ENCODE assay signal across 1 cellular context in genomic region chr2:26345554-26346453, GRCh38.
TF ChIP-seq lines count a peak whose summit lies in the region.

A gene with protein sequence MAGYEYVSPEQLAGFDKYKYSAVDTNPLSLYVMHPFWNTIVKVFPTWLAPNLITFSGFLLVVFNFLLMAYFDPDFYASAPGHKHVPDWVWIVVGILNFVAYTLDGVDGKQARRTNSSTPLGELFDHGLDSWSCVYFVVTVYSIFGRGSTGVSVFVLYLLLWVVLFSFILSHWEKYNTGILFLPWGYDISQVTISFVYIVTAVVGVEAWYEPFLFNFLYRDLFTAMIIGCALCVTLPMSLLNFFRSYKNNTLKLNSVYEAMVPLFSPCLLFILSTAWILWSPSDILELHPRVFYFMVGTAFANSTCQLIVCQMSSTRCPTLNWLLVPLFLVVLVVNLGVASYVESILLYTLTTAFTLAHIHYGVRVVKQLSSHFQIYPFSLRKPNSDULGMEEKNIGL (plus strand): TSS chr2:26346143. CDS start chr2:26346233, 90 bp downstream.

TF ChIP-seq in K562, 482 proteins besides CTCF, POLR2A, EP300 and RAD21 (continued from another document and continues in another):
- TF ChIP-seq MAFK (IDR thresholded peaks at IDR 0.05; ENCODE audit: low read length): 0 out of 2 replicates have a peak, but pooled peaks have one; percentile 9
- TF ChIP-seq BRD4 (IDR thresholded peaks at IDR 0.05): peak; percentile 90
- TF ChIP-seq MLX (CRISPR knock-in tag; conservative IDR thresholded peaks at IDR 0.05): peak in 1 of 2 experiments; percentile 69; a peak in 1 of 4 replicates
- peak; percentile 14 to 45; a peak in 1 of 4 replicates for TF ChIP-seq ARNT (IDR thresholded peaks at IDR 0.05)
- peak; percentile 90 for TF ChIP-seq TAF9B (IDR thresholded peaks at IDR 0.05; ENCODE audit: partially characterized antibody)
- TF ChIP-seq ATF7 (IDR thresholded peaks at IDR 0.05): peak; percentile 95
- TF ChIP-seq SAP30 (IDR thresholded peaks at IDR 0.05; ENCODE audit: borderline replicate concordance, insufficient read depth, low read depth, low read length, poor library complexity, severe bottlenecking): peak; percentile 44
- peak; percentile 98 for TF ChIP-seq SUPT5H (IDR thresholded peaks at IDR 0.05)
- TF ChIP-seq, protein P1, sequence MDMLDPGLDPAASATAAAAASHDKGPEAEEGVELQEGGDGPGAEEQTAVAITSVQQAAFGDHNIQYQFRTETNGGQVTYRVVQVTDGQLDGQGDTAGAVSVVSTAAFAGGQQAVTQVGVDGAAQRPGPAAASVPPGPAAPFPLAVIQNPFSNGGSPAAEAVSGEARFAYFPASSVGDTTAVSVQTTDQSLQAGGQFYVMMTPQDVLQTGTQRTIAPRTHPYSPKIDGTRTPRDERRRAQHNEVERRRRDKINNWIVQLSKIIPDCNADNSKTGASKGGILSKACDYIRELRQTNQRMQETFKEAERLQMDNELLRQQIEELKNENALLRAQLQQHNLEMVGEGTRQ (CRISPR knock-in tag; IDR thresholded peaks at IDR 0.05): no peak
- TF ChIP-seq GATAD2A (IDR thresholded peaks at IDR 0.05): peak; percentile 62; the same call in 1 of the 2 replicates
- TF ChIP-seq ATF1 (CRISPR knock-in tag; IDR thresholded peaks at IDR 0.05): no peak
- peak; percentile 96 for TF ChIP-seq ATF1 (tag; IDR thresholded peaks at IDR 0.05)
- peak; percentile 65; the same call in 1 of the 2 replicates for TF ChIP-seq SIN3B (IDR thresholded peaks at IDR 0.05; ENCODE audit: low read depth)
- peak; percentile 41; the same call in 1 of the 2 replicates for TF ChIP-seq RNF2 (IDR thresholded peaks at IDR 0.05)
- TF ChIP-seq PHF20 (IDR thresholded peaks at IDR 0.05; ENCODE audit: partially characterized antibody): peak; percentile 61
- no peak for TF ChIP-seq ZNF408 (CRISPR knock-in tag; IDR thresholded peaks at IDR 0.05; ENCODE audit: low read depth)
- TF ChIP-seq ZNF518B (CRISPR knock-in tag; IDR thresholded peaks at IDR 0.05): no peak
- TF ChIP-seq CREB3L1 (IDR thresholded peaks at IDR 0.05; ENCODE audit: borderline replicate concordance, low read depth): peak; percentile 80
- no peak for TF ChIP-seq ZNF277 (CRISPR knock-in tag; IDR thresholded peaks at IDR 0.05; ENCODE audit: borderline replicate concordance)
- TF ChIP-seq ZBTB40 (IDR thresholded peaks at IDR 0.05): peak; percentile 42; the same call in 1 of the 2 replicates
- no peak for TF ChIP-seq ZBTB40 (CRISPR knock-in tag; IDR thresholded peaks at IDR 0.05)
- peak; percentile 96 for TF ChIP-seq PHF8 (IDR thresholded peaks at IDR 0.05; ENCODE audit: borderline replicate concordance, low read length)
- 0 out of 2 replicates have a peak, but pooled peaks have one; percentile 23 for TF ChIP-seq OTX1 (CRISPR knock-in tag; IDR thresholded peaks at IDR 0.05)
- TF ChIP-seq CBFA2T2 (conservative IDR thresholded peaks at IDR 0.05): no peak
- TF ChIP-seq ZNF212 (CRISPR knock-in tag; IDR thresholded peaks at IDR 0.05): no peak
- TF ChIP-seq ZNF175 (CRISPR knock-in tag; IDR thresholded peaks at IDR 0.05; ENCODE audit: low read depth): 0 out of 2 replicates have a peak, but pooled peaks have one; percentile 17
- TF ChIP-seq, protein P2, sequence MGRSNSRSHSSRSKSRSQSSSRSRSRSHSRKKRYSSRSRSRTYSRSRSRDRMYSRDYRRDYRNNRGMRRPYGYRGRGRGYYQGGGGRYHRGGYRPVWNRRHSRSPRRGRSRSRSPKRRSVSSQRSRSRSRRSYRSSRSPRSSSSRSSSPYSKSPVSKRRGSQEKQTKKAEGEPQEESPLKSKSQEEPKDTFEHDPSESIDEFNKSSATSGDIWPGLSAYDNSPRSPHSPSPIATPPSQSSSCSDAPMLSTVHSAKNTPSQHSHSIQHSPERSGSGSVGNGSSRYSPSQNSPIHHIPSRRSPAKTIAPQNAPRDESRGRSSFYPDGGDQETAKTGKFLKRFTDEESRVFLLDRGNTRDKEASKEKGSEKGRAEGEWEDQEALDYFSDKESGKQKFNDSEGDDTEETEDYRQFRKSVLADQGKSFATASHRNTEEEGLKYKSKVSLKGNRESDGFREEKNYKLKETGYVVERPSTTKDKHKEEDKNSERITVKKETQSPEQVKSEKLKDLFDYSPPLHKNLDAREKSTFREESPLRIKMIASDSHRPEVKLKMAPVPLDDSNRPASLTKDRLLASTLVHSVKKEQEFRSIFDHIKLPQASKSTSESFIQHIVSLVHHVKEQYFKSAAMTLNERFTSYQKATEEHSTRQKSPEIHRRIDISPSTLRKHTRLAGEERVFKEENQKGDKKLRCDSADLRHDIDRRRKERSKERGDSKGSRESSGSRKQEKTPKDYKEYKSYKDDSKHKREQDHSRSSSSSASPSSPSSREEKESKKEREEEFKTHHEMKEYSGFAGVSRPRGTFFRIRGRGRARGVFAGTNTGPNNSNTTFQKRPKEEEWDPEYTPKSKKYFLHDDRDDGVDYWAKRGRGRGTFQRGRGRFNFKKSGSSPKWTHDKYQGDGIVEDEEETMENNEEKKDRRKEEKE (IDR thresholded peaks at IDR 0.05; ENCODE audit: borderline replicate concordance in 1 of 2, control insufficient read depth in 1 of 2, low read depth in 2 of 2, low read length in 1 of 2): 0 out of 4 replicates have a peak, but pooled peaks of 1 of the 2 experiments have one; percentile 52
- TF ChIP-seq FUS (optimal IDR thresholded peaks at IDR 0.05; ENCODE audit: low read depth, low read length): no peak
- 0 out of 2 replicates have a peak, but pooled peaks have one; percentile 60 for TF ChIP-seq TCF7 (IDR thresholded peaks at IDR 0.05; ENCODE audit: borderline replicate concordance)
- 0 out of 2 replicates have a peak, but pooled peaks have one; percentile 3 for TF ChIP-seq FOSL1 (tag; conservative IDR thresholded peaks at IDR 0.05)
- TF ChIP-seq FOS (IDR thresholded peaks at IDR 0.05; ENCODE audit: extremely low read depth, insufficient read length): peak; percentile 91
- TF ChIP-seq ARID1B (IDR thresholded peaks at IDR 0.05): no peak; the same call in 1 of the 2 replicates
- TF ChIP-seq, protein P3, sequence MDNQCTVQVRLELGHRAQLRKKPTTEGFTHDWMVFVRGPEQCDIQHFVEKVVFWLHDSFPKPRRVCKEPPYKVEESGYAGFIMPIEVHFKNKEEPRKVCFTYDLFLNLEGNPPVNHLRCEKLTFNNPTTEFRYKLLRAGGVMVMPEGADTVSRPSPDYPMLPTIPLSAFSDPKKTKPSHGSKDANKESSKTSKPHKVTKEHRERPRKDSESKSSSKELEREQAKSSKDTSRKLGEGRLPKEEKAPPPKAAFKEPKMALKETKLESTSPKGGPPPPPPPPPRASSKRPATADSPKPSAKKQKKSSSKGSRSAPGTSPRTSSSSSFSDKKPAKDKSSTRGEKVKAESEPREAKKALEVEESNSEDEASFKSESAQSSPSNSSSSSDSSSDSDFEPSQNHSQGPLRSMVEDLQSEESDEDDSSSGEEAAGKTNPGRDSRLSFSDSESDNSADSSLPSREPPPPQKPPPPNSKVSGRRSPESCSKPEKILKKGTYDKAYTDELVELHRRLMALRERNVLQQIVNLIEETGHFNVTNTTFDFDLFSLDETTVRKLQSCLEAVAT (IDR thresholded peaks at IDR 0.05): peak; percentile 90 to 95
